In genomic region chr10:35335718-35336083, GRCh38 we compare ENCODE assay signal across 8 cellular contexts. TPM values are rescaled to one million over a fixed set of nuclear protein-coding genes. Genes with fewer than 3 reads are reported as not detected.
A peak's percentile ranks its signal among the peaks of the same experiment; 100 is the strongest.
DNase-seq lines count a peak whose midpoint lies in the region; ATAC-seq lines count a peak whose summit lies in the region.

No MANE protein-coding gene starts in this region.

- DNase-seq in activated CD4-positive, alpha-beta T cell treated with anti-CD3 and anti-CD28 coated beads for 48 hours = peak; percentile 60
- DNase-seq in activated CD4-positive, alpha-beta T cell treated with anti-CD3 and anti-CD28 coated beads, Interleukin-2, amount 50 U/mL, for 4 hours = no peak
- DNase-seq in HT1080 (ENCODE audit: low read depth) = peak; percentile 32
- peak; percentile 7 for DNase-seq in activated T-cell treated with anti-CD3 and anti-CD28 coated beads, Interleukin-2, amount 50 U/mL, for 4 hours
- peak; percentile 32 for DNase-seq in glomerular visceral epithelial cell (ENCODE audit: extremely low spot score)
- DNase-seq in sciatic nerve (ENCODE audit: low spot score) = no peak
- no peak for DNase-seq in putamen (ENCODE audit: low spot score)
- DNase-seq in COR-L47 (lab: John Stamatoyannopoulos, UW) = no peak

- H3K4me3 Mint-ChIP-seq in activated T-cell treated with anti-CD3 and anti-CD28 coated beads, Interleukin-2, amount 50 U/mL, for 4 hours = peak overlapping the region; percentile 91

- peaks cover 64% of the 10 kb centered on the region for H3K4me1 Mint-ChIP-seq in activated T-cell treated with anti-CD3 and anti-CD28 coated beads, Interleukin-2, amount 50 U/mL, for 4 hours (ENCODE audit: low read depth)

- H3K36me3 Mint-ChIP-seq in activated T-cell treated with anti-CD3 and anti-CD28 coated beads, Interleukin-2, amount 50 U/mL, for 4 hours (ENCODE audit: insufficient read depth) = peaks cover 6% of the 10 kb centered on the region

- intact Hi-C loops in sciatic nerve (cut with DNase I) = no loop called here

- H3K27me3 Mint-ChIP-seq in activated T-cell treated with anti-CD3 and anti-CD28 coated beads, Interleukin-2, amount 50 U/mL, for 4 hours (ENCODE audit: low read depth) = no peaks in the 10 kb centered on the region

- ATAC-seq in activated T-cell treated with anti-CD3 and anti-CD28 coated beads, Interleukin-2, amount 50 U/mL, for 4 hours = peak in 1 of 2 donors; percentile 4
- peak; percentile 33 for ATAC-seq in sciatic nerve

- H3K9me3 Mint-ChIP-seq in activated T-cell treated with anti-CD3 and anti-CD28 coated beads, Interleukin-2, amount 50 U/mL, for 4 hours = no peaks in the 10 kb centered on the region

RNA-seq across cellular contexts. Expression of gene CCNY, which starts 0.6 kb away (rescaled TPM):
- total RNA-seq in HT1080 (2014; rRNA removed; shearing (Covaris generic)) = 65.3 and 80.4 TPM in 2 replicates
- 58.2 and 63.9 TPM in 2 replicates for polyA plus RNA-seq in HT1080 (2015; cell fraction: cytosol; rRNA removed)
- polyA plus RNA-seq in HT1080 (2015; cell fraction: nucleus; rRNA removed) = 40.0 and 42.3 TPM in 2 replicates
- 10 to 100 TPM; 54.8 to 61.6 (median 58.9) TPM for total RNA-seq in activated T-cell treated with anti-CD3 and anti-CD28 coated beads, Interleukin-2, amount 50 U/mL, for 4 hours
- 65.3 TPM for total RNA-seq in sciatic nerve

Comparison
In these comparisons a context has a peak if more than half of its experiments do, and no peak if none do; other contexts are left out.
1. DNase-seq: peak in activated CD4-positive, alpha-beta T cell treated with anti-CD3 and anti-CD28 coated beads for 48 hours (single experiment), HT1080 (single experiment), activated T-cell treated with anti-CD3 and anti-CD28 coated beads, Interleukin-2, amount 50 U/mL, for 4 hours (single experiment) and glomerular visceral epithelial cell (single experiment); none in activated CD4-positive, alpha-beta T cell treated with anti-CD3 and anti-CD28 coated beads, Interleukin-2, amount 50 U/mL, for 4 hours (0 of 2), sciatic nerve (single experiment), putamen (single experiment) and COR-L47 (single experiment).